ENCODE assay signal across 1 cellular context in genomic region chr22:24525416-24526037, GRCh38.
TF ChIP-seq lines count a peak whose summit lies in the region.

No MANE protein-coding gene starts in this region.

TF ChIP-seq in HepG2, 621 proteins besides CTCF, POLR2A, EP300 and RAD21 (continued from another document and continues in another):
- TF ChIP-seq ZBED4 (CRISPR knock-in tag; IDR thresholded peaks at IDR 0.05; ENCODE audit: borderline replicate concordance) (no peak), ZNF687 (CRISPR knock-in tag; IDR thresholded peaks at IDR 0.05) (peak; percentile 67), ZNF674 (CRISPR knock-in tag; IDR thresholded peaks at IDR 0.05; ENCODE audit: low read depth) (no peak), FOXK1 (CRISPR knock-in tag; IDR thresholded peaks at IDR 0.05; ENCODE audit: borderline replicate concordance, low read depth) (peak; percentile 59; the same call in 1 of the 2 replicates), ZNF224 (CRISPR knock-in tag; IDR thresholded peaks at IDR 0.05) (no peak), ZNF256 (CRISPR knock-in tag; conservative IDR thresholded peaks at IDR 0.05) (no peak), KAT2B (IDR thresholded peaks at IDR 0.05; ENCODE audit: borderline replicate concordance, low read depth, low read length) (no peak), ZBTB44 (CRISPR knock-in tag; IDR thresholded peaks at IDR 0.05) (no peak), PAWR (CRISPR knock-in tag; IDR thresholded peaks at IDR 0.05; ENCODE audit: borderline replicate concordance) (no peak), STAT6 (CRISPR knock-in tag; IDR thresholded peaks at IDR 0.05; ENCODE audit: borderline replicate concordance) (no peak), DZIP1 (CRISPR knock-in tag; IDR thresholded peaks at IDR 0.05) (no peak), ZNF142 (CRISPR knock-in tag; IDR thresholded peaks at IDR 0.05) (no peak), ZNF589 (CRISPR knock-in tag; conservative IDR thresholded peaks at IDR 0.05) (no peak), ZNF773 (CRISPR knock-in tag; IDR thresholded peaks at IDR 0.05; ENCODE audit: borderline replicate concordance) (no peak), FUBP1 (CRISPR knock-in tag; IDR thresholded peaks at IDR 0.05; ENCODE audit: borderline replicate concordance) (no peak), IRF2 (CRISPR knock-in tag; IDR thresholded peaks at IDR 0.05) (peak; percentile 72; the same call in 1 of the 2 replicates), ZNF747 (CRISPR knock-in tag; IDR thresholded peaks at IDR 0.05; ENCODE audit: borderline replicate concordance) (no peak), ZNF513 (CRISPR knock-in tag; conservative IDR thresholded peaks at IDR 0.05) (no peak)
